Comparison of ENCODE assay signal across 1 cellular context in the genomic region with DNA sequence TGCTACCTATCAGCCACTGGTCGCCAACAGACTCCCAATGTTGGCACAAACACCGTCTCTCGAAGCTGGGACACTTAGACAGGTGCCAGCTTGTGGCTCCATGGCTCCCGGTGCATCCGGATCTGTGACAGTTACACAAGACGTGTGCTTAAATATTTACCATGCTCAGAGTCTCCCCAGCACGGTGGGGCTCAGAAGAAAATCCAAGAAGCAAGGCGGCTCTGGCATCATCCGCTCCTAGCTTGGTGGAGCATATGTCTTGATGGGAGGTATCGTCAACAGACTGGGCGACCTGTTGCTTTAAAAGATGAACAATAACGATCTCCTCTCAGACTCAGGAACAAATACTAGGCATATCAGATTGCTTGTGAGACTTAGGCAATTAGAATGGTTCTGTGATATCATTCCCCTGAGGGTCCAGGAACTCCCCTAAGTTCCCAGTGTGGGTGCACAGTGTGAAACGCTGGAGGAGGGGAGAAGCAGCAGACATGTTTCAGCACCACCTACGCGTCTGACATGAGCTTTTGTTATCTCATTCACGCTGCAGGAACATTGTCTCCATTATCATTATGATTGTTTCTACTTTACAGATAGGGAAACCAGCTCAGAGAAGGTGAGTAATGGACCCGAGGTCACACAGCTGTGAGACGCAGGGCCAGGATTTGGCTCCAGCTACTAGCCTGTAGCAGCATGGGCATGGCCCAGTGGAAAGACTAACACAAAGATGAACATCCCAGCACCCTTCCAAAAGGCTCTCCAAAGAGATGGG.
TF ChIP-seq lines count a peak whose summit lies in the region.

No MANE protein-coding gene starts in this region.

TF ChIP-seq in HEK293, 187 proteins besides CTCF, POLR2A, EP300 and RAD21 (continued from another document):
- TF ChIP-seq, protein P1, sequence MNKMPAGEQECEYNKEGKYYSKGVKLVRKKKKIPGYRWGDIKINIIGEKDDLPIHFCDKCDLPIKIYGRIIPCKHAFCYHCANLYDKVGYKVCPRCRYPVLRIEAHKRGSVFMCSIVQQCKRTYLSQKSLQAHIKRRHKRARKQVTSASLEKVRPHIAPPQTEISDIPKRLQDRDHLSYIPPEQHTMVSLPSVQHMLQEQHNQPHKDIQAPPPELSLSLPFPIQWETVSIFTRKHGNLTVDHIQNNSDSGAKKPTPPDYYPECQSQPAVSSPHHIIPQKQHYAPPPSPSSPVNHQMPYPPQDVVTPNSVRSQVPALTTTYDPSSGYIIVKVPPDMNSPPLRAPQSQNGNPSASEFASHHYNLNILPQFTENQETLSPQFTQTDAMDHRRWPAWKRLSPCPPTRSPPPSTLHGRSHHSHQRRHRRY (tag by site-specific recombination; IDR thresholded peaks at IDR 0.05), result no peak
- TF ChIP-seq, protein P2, sequence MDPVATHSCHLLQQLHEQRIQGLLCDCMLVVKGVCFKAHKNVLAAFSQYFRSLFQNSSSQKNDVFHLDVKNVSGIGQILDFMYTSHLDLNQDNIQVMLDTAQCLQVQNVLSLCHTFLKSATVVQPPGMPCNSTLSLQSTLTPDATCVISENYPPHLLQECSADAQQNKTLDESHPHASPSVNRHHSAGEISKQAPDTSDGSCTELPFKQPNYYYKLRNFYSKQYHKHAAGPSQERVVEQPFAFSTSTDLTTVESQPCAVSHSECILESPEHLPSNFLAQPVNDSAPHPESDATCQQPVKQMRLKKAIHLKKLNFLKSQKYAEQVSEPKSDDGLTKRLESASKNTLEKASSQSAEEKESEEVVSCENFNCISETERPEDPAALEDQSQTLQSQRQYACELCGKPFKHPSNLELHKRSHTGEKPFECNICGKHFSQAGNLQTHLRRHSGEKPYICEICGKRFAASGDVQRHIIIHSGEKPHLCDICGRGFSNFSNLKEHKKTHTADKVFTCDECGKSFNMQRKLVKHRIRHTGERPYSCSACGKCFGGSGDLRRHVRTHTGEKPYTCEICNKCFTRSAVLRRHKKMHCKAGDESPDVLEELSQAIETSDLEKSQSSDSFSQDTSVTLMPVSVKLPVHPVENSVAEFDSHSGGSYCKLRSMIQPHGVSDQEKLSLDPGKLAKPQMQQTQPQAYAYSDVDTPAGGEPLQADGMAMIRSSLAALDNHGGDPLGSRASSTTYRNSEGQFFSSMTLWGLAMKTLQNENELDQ (tag by site-specific recombination; IDR thresholded peaks at IDR 0.05; ENCODE audit: low read depth), result no peak
- TF ChIP-seq ZNF324 (tag by site-specific recombination; IDR thresholded peaks at IDR 0.05), result no peak
- TF ChIP-seq TCF7L2 (IDR thresholded peaks at IDR 0.05; ENCODE audit: borderline replicate concordance, low read depth, low read length), result no peak
- no peak for TF ChIP-seq ZNF558 (tag by site-specific recombination; IDR thresholded peaks at IDR 0.05)
- TF ChIP-seq ZNF335 (tag by site-specific recombination; conservative IDR thresholded peaks at IDR 0.05), result no peak
- TF ChIP-seq ZNF747 (tag by site-specific recombination; IDR thresholded peaks at IDR 0.05), result no peak
- TF ChIP-seq, protein P3, sequence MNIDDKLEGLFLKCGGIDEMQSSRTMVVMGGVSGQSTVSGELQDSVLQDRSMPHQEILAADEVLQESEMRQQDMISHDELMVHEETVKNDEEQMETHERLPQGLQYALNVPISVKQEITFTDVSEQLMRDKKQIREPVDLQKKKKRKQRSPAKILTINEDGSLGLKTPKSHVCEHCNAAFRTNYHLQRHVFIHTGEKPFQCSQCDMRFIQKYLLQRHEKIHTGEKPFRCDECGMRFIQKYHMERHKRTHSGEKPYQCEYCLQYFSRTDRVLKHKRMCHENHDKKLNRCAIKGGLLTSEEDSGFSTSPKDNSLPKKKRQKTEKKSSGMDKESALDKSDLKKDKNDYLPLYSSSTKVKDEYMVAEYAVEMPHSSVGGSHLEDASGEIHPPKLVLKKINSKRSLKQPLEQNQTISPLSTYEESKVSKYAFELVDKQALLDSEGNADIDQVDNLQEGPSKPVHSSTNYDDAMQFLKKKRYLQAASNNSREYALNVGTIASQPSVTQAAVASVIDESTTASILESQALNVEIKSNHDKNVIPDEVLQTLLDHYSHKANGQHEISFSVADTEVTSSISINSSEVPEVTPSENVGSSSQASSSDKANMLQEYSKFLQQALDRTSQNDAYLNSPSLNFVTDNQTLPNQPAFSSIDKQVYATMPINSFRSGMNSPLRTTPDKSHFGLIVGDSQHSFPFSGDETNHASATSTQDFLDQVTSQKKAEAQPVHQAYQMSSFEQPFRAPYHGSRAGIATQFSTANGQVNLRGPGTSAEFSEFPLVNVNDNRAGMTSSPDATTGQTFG (tag by site-specific recombination; IDR thresholded peaks at IDR 0.05; ENCODE audit: borderline replicate concordance), result no peak
- TF ChIP-seq HOXD13 (CRISPR knock-in tag; IDR thresholded peaks at IDR 0.05; ENCODE audit: borderline replicate concordance), result no peak
- TF ChIP-seq ZNF768 (tag by site-specific recombination; IDR thresholded peaks at IDR 0.05), result 0 out of 2 replicates have a peak, but pooled peaks have one; percentile 31
- TF ChIP-seq, protein P4, sequence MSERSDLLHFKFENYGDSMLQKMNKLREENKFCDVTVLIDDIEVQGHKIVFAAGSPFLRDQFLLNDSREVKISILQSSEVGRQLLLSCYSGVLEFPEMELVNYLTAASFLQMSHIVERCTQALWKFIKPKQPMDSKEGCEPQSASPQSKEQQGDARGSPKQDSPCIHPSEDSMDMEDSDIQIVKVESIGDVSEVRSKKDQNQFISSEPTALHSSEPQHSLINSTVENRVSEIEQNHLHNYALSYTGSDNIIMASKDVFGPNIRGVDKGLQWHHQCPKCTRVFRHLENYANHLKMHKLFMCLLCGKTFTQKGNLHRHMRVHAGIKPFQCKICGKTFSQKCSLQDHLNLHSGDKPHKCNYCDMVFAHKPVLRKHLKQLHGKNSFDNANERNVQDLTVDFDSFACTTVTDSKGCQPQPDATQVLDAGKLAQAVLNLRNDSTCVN (tag by site-specific recombination; optimal IDR thresholded peaks at IDR 0.05), result no peak
- no peak for TF ChIP-seq ZNF777 (tag by site-specific recombination; IDR thresholded peaks at IDR 0.05; ENCODE audit: borderline replicate concordance)
- no peak for TF ChIP-seq MEIS1 (CRISPR knock-in tag; IDR thresholded peaks at IDR 0.05; ENCODE audit: borderline replicate concordance)
- no peak for TF ChIP-seq ZNF175 (tag by site-specific recombination; IDR thresholded peaks at IDR 0.05)
- no peak for TF ChIP-seq ZNF394 (tag by site-specific recombination; IDR thresholded peaks at IDR 0.05; ENCODE audit: borderline replicate concordance)
- TF ChIP-seq REPIN1 (tag by site-specific recombination; IDR thresholded peaks at IDR 0.05; ENCODE audit: low read depth), result no peak
- TF ChIP-seq ZBTB8A (tag by site-specific recombination; IDR thresholded peaks at IDR 0.05), result no peak
- TF ChIP-seq KLF9 (tag by site-specific recombination; IDR thresholded peaks at IDR 0.05; ENCODE audit: low read depth), result no peak
- no peak for TF ChIP-seq ZNF843 (tag by site-specific recombination; IDR thresholded peaks at IDR 0.05)
- TF ChIP-seq FEZF1 (tag by site-specific recombination; IDR thresholded peaks at IDR 0.05), result no peak
- peak; percentile 79 for TF ChIP-seq SCRT1 (tag by site-specific recombination; IDR thresholded peaks at IDR 0.05; ENCODE audit: borderline replicate concordance)
- TF ChIP-seq, protein P5, sequence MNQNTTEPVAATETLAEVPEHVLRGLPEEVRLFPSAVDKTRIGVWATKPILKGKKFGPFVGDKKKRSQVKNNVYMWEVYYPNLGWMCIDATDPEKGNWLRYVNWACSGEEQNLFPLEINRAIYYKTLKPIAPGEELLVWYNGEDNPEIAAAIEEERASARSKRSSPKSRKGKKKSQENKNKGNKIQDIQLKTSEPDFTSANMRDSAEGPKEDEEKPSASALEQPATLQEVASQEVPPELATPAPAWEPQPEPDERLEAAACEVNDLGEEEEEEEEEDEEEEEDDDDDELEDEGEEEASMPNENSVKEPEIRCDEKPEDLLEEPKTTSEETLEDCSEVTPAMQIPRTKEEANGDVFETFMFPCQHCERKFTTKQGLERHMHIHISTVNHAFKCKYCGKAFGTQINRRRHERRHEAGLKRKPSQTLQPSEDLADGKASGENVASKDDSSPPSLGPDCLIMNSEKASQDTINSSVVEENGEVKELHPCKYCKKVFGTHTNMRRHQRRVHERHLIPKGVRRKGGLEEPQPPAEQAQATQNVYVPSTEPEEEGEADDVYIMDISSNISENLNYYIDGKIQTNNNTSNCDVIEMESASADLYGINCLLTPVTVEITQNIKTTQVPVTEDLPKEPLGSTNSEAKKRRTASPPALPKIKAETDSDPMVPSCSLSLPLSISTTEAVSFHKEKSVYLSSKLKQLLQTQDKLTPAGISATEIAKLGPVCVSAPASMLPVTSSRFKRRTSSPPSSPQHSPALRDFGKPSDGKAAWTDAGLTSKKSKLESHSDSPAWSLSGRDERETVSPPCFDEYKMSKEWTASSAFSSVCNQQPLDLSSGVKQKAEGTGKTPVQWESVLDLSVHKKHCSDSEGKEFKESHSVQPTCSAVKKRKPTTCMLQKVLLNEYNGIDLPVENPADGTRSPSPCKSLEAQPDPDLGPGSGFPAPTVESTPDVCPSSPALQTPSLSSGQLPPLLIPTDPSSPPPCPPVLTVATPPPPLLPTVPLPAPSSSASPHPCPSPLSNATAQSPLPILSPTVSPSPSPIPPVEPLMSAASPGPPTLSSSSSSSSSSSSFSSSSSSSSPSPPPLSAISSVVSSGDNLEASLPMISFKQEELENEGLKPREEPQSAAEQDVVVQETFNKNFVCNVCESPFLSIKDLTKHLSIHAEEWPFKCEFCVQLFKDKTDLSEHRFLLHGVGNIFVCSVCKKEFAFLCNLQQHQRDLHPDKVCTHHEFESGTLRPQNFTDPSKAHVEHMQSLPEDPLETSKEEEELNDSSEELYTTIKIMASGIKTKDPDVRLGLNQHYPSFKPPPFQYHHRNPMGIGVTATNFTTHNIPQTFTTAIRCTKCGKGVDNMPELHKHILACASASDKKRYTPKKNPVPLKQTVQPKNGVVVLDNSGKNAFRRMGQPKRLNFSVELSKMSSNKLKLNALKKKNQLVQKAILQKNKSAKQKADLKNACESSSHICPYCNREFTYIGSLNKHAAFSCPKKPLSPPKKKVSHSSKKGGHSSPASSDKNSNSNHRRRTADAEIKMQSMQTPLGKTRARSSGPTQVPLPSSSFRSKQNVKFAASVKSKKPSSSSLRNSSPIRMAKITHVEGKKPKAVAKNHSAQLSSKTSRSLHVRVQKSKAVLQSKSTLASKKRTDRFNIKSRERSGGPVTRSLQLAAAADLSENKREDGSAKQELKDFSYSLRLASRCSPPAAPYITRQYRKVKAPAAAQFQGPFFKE (tag by site-specific recombination; IDR thresholded peaks at IDR 0.05; ENCODE audit: borderline replicate concordance), result no peak
- TF ChIP-seq, protein P6, sequence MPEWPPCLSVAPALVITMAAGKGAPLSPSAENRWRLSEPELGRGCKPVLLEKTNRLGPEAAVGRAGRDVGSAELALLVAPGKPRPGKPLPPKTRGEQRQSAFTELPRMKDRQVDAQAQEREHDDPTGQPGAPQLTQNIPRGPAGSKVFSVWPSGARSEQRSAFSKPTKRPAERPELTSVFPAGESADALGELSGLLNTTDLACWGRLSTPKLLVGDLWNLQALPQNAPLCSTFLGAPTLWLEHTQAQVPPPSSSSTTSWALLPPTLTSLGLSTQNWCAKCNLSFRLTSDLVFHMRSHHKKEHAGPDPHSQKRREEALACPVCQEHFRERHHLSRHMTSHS (tag by site-specific recombination; IDR thresholded peaks at IDR 0.05), result no peak
- TF ChIP-seq EGR2 (tag by site-specific recombination; IDR thresholded peaks at IDR 0.05; ENCODE audit: low read depth), result peak; percentile 50; the same call in 1 of the 2 replicates
- TF ChIP-seq, protein P7, sequence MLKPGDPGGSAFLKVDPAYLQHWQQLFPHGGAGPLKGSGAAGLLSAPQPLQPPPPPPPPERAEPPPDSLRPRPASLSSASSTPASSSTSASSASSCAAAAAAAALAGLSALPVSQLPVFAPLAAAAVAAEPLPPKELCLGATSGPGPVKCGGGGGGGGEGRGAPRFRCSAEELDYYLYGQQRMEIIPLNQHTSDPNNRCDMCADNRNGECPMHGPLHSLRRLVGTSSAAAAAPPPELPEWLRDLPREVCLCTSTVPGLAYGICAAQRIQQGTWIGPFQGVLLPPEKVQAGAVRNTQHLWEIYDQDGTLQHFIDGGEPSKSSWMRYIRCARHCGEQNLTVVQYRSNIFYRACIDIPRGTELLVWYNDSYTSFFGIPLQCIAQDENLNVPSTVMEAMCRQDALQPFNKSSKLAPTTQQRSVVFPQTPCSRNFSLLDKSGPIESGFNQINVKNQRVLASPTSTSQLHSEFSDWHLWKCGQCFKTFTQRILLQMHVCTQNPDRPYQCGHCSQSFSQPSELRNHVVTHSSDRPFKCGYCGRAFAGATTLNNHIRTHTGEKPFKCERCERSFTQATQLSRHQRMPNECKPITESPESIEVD (tag by site-specific recombination; IDR thresholded peaks at IDR 0.05), result no peak
- TF ChIP-seq ZNF596 (tag by site-specific recombination; IDR thresholded peaks at IDR 0.05), result no peak
- TF ChIP-seq, protein P8, sequence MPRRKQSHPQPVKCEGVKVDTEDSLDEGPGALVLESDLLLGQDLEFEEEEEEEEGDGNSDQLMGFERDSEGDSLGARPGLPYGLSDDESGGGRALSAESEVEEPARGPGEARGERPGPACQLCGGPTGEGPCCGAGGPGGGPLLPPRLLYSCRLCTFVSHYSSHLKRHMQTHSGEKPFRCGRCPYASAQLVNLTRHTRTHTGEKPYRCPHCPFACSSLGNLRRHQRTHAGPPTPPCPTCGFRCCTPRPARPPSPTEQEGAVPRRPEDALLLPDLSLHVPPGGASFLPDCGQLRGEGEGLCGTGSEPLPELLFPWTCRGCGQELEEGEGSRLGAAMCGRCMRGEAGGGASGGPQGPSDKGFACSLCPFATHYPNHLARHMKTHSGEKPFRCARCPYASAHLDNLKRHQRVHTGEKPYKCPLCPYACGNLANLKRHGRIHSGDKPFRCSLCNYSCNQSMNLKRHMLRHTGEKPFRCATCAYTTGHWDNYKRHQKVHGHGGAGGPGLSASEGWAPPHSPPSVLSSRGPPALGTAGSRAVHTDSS (tag by site-specific recombination; IDR thresholded peaks at IDR 0.05), result no peak
- TF ChIP-seq MYNN (tag by site-specific recombination; IDR thresholded peaks at IDR 0.05; ENCODE audit: borderline replicate concordance), result no peak
- TF ChIP-seq OSR2 (tag by site-specific recombination; IDR thresholded peaks at IDR 0.05), result no peak
- TF ChIP-seq ZFHX2 (tag by site-specific recombination; conservative IDR thresholded peaks at IDR 0.05), result peak; percentile 68
- TF ChIP-seq ZBTB17 (tag by site-specific recombination; IDR thresholded peaks at IDR 0.05), result no peak
- no peak for TF ChIP-seq YY2 (tag by site-specific recombination; IDR thresholded peaks at IDR 0.05)
- TF ChIP-seq, protein P9, sequence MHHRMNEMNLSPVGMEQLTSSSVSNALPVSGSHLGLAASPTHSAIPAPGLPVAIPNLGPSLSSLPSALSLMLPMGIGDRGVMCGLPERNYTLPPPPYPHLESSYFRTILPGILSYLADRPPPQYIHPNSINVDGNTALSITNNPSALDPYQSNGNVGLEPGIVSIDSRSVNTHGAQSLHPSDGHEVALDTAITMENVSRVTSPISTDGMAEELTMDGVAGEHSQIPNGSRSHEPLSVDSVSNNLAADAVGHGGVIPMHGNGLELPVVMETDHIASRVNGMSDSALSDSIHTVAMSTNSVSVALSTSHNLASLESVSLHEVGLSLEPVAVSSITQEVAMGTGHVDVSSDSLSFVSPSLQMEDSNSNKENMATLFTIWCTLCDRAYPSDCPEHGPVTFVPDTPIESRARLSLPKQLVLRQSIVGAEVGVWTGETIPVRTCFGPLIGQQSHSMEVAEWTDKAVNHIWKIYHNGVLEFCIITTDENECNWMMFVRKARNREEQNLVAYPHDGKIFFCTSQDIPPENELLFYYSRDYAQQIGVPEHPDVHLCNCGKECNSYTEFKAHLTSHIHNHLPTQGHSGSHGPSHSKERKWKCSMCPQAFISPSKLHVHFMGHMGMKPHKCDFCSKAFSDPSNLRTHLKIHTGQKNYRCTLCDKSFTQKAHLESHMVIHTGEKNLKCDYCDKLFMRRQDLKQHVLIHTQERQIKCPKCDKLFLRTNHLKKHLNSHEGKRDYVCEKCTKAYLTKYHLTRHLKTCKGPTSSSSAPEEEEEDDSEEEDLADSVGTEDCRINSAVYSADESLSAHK (tag by site-specific recombination; IDR thresholded peaks at IDR 0.05), result no peak
